ENCODE assay signal across 26 cellular contexts in genomic region chr11:12997168-12997567, GRCh38. TPM values are rescaled to one million over a fixed set of nuclear protein-coding genes. Genes with fewer than 3 reads are reported as not detected.
DNase-seq lines count a peak whose midpoint lies in the region; ATAC-seq, FAIRE-seq and TF ChIP-seq lines count a peak whose summit lies in the region.
"Had no signal": no experiment of that assay in that cellular context is flagged by ENCODE, and none has a peak within 500 bp of the region (broad histone marks: within the 10 kb centered on the region; RNA-seq: fewer than 3 reads in every experiment).

No MANE protein-coding gene starts in this region.

- no peaks in the 10 kb centered on the region for H3K4me1 Mint-ChIP-seq in immature natural killer cell
- H3K4me1 Mint-ChIP-seq: CD4-positive, CD25-positive, alpha-beta regulatory T cell had no signal

- BruUV-seq in HepG2 (replicated peaks; lab: Mats Ljungman, UMichigan) = no TSS peak

- intact Hi-C loops in HepG2 (cut with micrococcal nuclease; ENCODE audit: unreplicated experiment) = no loop called here
- intact Hi-C loops in right lobe of liver (cut with DNase I) = no loop called here
- intact Hi-C loops in esophagus muscularis mucosa (cut with DNase I) = no loop called here

- no peaks in the 10 kb centered on the region for H3K79me2 ChIP-seq in HepG2 (ENCODE audit: insufficient read depth, low read length)

- TF ChIP-seq EP300 in HepG2 (IDR thresholded peaks at IDR 0.05; ENCODE audit: low read depth in 2 of 2, low read length in 2 of 2) = no peak
- TF ChIP-seq EP300 in HepG2 (CRISPR knock-in tag; IDR thresholded peaks at IDR 0.05; ENCODE audit: borderline replicate concordance) = no peak
- TF ChIP-seq EP300 in esophagus muscularis mucosa (IDR thresholded peaks at IDR 0.05) = no peak

- POLR2A ChIA-PET in HepG2 (lab: Yijun Ruan, JAX) = no interaction called here

- peaks cover 4 to 14% (median 5%) of the 10 kb centered on the region in 3 donors for H3K27me3 Mint-ChIP-seq in immature natural killer cell (ENCODE audit: low read depth in 3 of 3)

- TF ChIP-seq CTCF in HepG2 (CRISPR knock-in tag; IDR thresholded peaks at IDR 0.05) (no peak), right lobe of liver (IDR thresholded peaks at IDR 0.05) (no peak), VCaP (conservative IDR thresholded peaks at IDR 0.05) (no peak), esophagus muscularis mucosa (IDR thresholded peaks at IDR 0.05) (no peak)

- 0% methylated on average over 1 of the region's 1 CpG for WGBS in HepG2 (ENCODE audit: low lambda C conversion rate)
- 64% methylated on average over 1 of the region's 1 CpG for WGBS in right lobe of liver (ENCODE audit: insufficient coverage, low coverage, low lambda C conversion rate, missing lambda C conversion rate)
- 80% methylated on average over 1 of the region's 1 CpG for WGBS in esophagus muscularis mucosa

- H3K27me3 ChIP-seq in HepG2 (ENCODE audit: control insufficient read depth in 1 of 2, insufficient read depth in 2 of 2, low read length in 2 of 2) = no peaks in the 10 kb centered on the region
- no peaks in the 10 kb centered on the region for H3K27me3 ChIP-seq in right lobe of liver
- peaks cover 0 to 8% (median 0%) of the 10 kb centered on the region in 4 donors for H3K27me3 ChIP-seq in esophagus muscularis mucosa
- H3K27me3 ChIP-seq: BE2C had no signal

- in situ Hi-C loops in HepG2 (cut with HindIII; ENCODE audit: extremely low pct_ligation_motif_present, low pct_unique_long_range_greater_than_20kb) = no loop called here

- no peak overlapping the region for H2AFZ ChIP-seq in HepG2 (ENCODE audit: low read length)
- H2AFZ ChIP-seq: GM23248 had no signal

- no peak overlapping the region for H3K27ac ChIP-seq in HepG2 (ENCODE audit: extremely low read length, insufficient read depth, low read length)
- H3K27ac ChIP-seq in right lobe of liver = no peak overlapping the region
- H3K27ac ChIP-seq in VCaP = peak overlapping the region; percentile 78
- no peak overlapping the region for H3K27ac ChIP-seq in esophagus muscularis mucosa (replicated peaks in 1 of 4)
- H3K27ac ChIP-seq: A549, C4-2B, GM23248 had no signal

- H3K9me3 Mint-ChIP-seq in immature natural killer cell = peaks cover 0 to 5% (median 0%) of the 10 kb centered on the region in 6 donors

- H4K20me1 ChIP-seq in HepG2 (ENCODE audit: insufficient read depth, low read length) = no peaks in the 10 kb centered on the region

- H3K4me1 ChIP-seq in HepG2 (ENCODE audit: insufficient read depth, low read length) (peaks cover 17% of the 10 kb centered on the region), right lobe of liver (no peaks in the 10 kb centered on the region), esophagus muscularis mucosa (no peaks in the 10 kb centered on the region)
- H3K4me1 ChIP-seq: A549, BE2C had no signal

- H3K9me3 ChIP-seq in HepG2 (ENCODE audit: low read length) = no peaks in the 10 kb centered on the region
- no peaks in the 10 kb centered on the region for H3K9me3 ChIP-seq in right lobe of liver
- no peaks in the 10 kb centered on the region for H3K9me3 ChIP-seq in esophagus muscularis mucosa
- H3K9me3 ChIP-seq: A549, BE2C, Caco-2 had no signal

- no peak for TF ChIP-seq RAD21 in HepG2 (CRISPR knock-in tag; IDR thresholded peaks at IDR 0.05)

- no peaks in the 10 kb centered on the region for H3K36me3 ChIP-seq in HepG2 (replicated peaks in 1 of 2; ENCODE audit: control insufficient read depth in 1 of 2, insufficient read depth in 2 of 2, low read length in 2 of 2)
- no peaks in the 10 kb centered on the region for H3K36me3 ChIP-seq in right lobe of liver
- no peaks in the 10 kb centered on the region for H3K36me3 ChIP-seq in esophagus muscularis mucosa
- H3K36me3 ChIP-seq: BE2C had no signal

- H3K27ac Mint-ChIP-seq in immature natural killer cell = no peak overlapping the region
- H3K27ac Mint-ChIP-seq: CD4-positive, CD25-positive, alpha-beta regulatory T cell; CD8-positive, alpha-beta T cell had no signal

- FAIRE-seq in HepG2 (lab: Jason Lieb, UNC) = no peak
- FAIRE-seq: A549, GM12891, GM18507, H1 had no signal

- TF ChIP-seq POLR2A in HepG2 (IDR thresholded peaks at IDR 0.05; ENCODE audit: insufficient read depth in 1 of 2, low read depth in 2 of 2, low read length in 2 of 2) (no peak), right lobe of liver (IDR thresholded peaks at IDR 0.05) (no peak), esophagus muscularis mucosa (IDR thresholded peaks at IDR 0.05; ENCODE audit: low read depth) (no peak)

- no peak overlapping the region for H3K4me3 Mint-ChIP-seq in immature natural killer cell
- H3K4me3 Mint-ChIP-seq: CD4-positive, CD25-positive, alpha-beta regulatory T cell; CD8-positive, alpha-beta T cell had no signal

- CTCF ChIA-PET in HepG2 (lab: Yijun Ruan, JAX; ENCODE audit: low intra/inter-chr PET ratio, low total read pairs) = no interaction called here

- peak; percentile 84 for ATAC-seq in HepG2
- ATAC-seq in right lobe of liver = no peak
- ATAC-seq in HG02588 (IDR thresholded peaks at IDR 0.05; ENCODE audit: unreplicated experiment) = no peak
- ATAC-seq: A549; CD8-positive, alpha-beta T cell had no signal

- no peak for DNase-seq in HepG2 (ENCODE audit: low spot score)
- no peak for DNase-seq in right lobe of liver
- DNase-seq in esophagus muscularis mucosa (ENCODE audit: extremely low spot score) = peak; percentile 26
- DNase-seq in immature natural killer cell = no peak
- no peak for DNase-seq in anterior cingulate cortex (lab: John Stamatoyannopoulos, UW)
- DNase-seq: 8988T; ACHN; AML-193; BE2C; Caco-2; CD4-positive, CD25-positive, alpha-beta regulatory T cell; CD8-positive, alpha-beta T cell; DMS153; DMS79 treated with DMSO at 0.1 percent for 48 hours; GF-D8; GM23248; H7; HCEC 1CT had no signal

- H3K9ac ChIP-seq in HepG2 (ENCODE audit: insufficient read depth, low read depth, low read length) = no peak overlapping the region
- H3K9ac ChIP-seq: GM23248 had no signal

- no peak overlapping the region for H3K4me3 ChIP-seq in HepG2 (replicated peaks in 1 of 3; ENCODE audit: insufficient read depth in 1 of 3, low read depth in 2 of 3, low read length in 3 of 3)
- no peak overlapping the region for H3K4me3 ChIP-seq in right lobe of liver
- no peak overlapping the region for H3K4me3 ChIP-seq in esophagus muscularis mucosa
- H3K4me3 ChIP-seq: A549, GM23248 had no signal

- H3K36me3 Mint-ChIP-seq in immature natural killer cell = peaks cover 0 to 4% (median 0%) of the 10 kb centered on the region in 3 donors
- H3K36me3 Mint-ChIP-seq: CD4-positive, CD25-positive, alpha-beta regulatory T cell; CD8-positive, alpha-beta T cell had no signal

- H3K4me2 ChIP-seq in HepG2 (ENCODE audit: low read depth, low read length) = no peak overlapping the region
- H3K4me2 ChIP-seq: A549 had no signal

TF ChIP-seq in HepG2, 621 proteins besides CTCF, POLR2A, EP300 and RAD21 (continues in another document):
- TF ChIP-seq ZGPAT (CRISPR knock-in tag; IDR thresholded peaks at IDR 0.05) = no peak
- no peak for TF ChIP-seq ZNF777 (CRISPR knock-in tag; IDR thresholded peaks at IDR 0.05)
- no peak for TF ChIP-seq SOX13 (IDR thresholded peaks at IDR 0.05)
- peak in 1 of 2 experiments; percentile 40; a peak in 1 of 4 replicates for TF ChIP-seq SOX13 (CRISPR knock-in tag; conservative IDR thresholded peaks at IDR 0.05 in 1 of 2, IDR thresholded peaks at IDR 0.05 in 1 of 2)
- TF ChIP-seq ZNF160 (CRISPR knock-in tag; IDR thresholded peaks at IDR 0.05) = no peak
- TF ChIP-seq ARNTL (CRISPR knock-in tag; IDR thresholded peaks at IDR 0.05) = no peak
- no peak for TF ChIP-seq ZZZ3 (CRISPR knock-in tag; IDR thresholded peaks at IDR 0.05; ENCODE audit: borderline replicate concordance)

RNA-seq across cellular contexts. Expression of gene RASSF10, which starts 11.9 kb away (rescaled TPM):
- total RNA-seq in HepG2 (2016; rRNA removed; fragmentation: Illumina TruSeq; extraction: Trizol) = not detected in 2 replicates
- not detected in 2 replicates for total RNA-seq in HepG2 (2016; cell fraction: cytosol; rRNA removed; fragmentation: Illumina TruSeq; extraction: Trizol; ENCODE audit: low read depth)
- total RNA-seq in HepG2 (2016; cell fraction: insoluble cytoplasmic fraction; rRNA removed; fragmentation: Illumina TruSeq; extraction: Trizol) = not detected in 2 replicates
- not detected in 2 replicates for total RNA-seq in HepG2 (2016; cell fraction: membrane; rRNA removed; fragmentation: Illumina TruSeq; extraction: Trizol)
- not detected in 2 replicates for total RNA-seq in HepG2 (2016; cell fraction: nucleus; rRNA removed; fragmentation: Illumina TruSeq; extraction: Trizol)
- polyA plus RNA-seq in HepG2 (2011; rRNA removed) = not detected in 2 replicates
- polyA plus RNA-seq in HepG2 (2011; cell fraction: cytosol; rRNA removed) = not detected in 2 replicates
- polyA plus RNA-seq in HepG2 (2011; cell fraction: nucleus; rRNA removed) = not detected in 2 replicates
- polyA plus RNA-seq in HepG2 (2012) = not detected in 2 replicates
- polyA plus RNA-seq in HepG2 (2016; cell fraction: cytosol; fragmentation: Illumina TruSeq; extraction: Trizol; ENCODE audit: low read depth) = not detected in 2 replicates
- polyA plus RNA-seq in HepG2 (2016; cell fraction: insoluble cytoplasmic fraction; fragmentation: Illumina TruSeq; extraction: Trizol; ENCODE audit: low read depth) = not detected in 2 replicates
- polyA plus RNA-seq in HepG2 (2016; cell fraction: membrane; fragmentation: Illumina TruSeq; extraction: Trizol; ENCODE audit: low read depth) = not detected in 2 replicates
- polyA plus RNA-seq in HepG2 (2016; cell fraction: nucleus; fragmentation: Illumina TruSeq; extraction: Trizol; ENCODE audit: insufficient read depth, low read depth) = not detected in 2 replicates
- not detected in 2 replicates for polyA minus RNA-seq in HepG2 (2011; rRNA and poly(A)+ RNA removed; ENCODE audit: low replicate concordance)
- polyA minus RNA-seq in HepG2 (2011; cell fraction: cytosol; rRNA and poly(A)+ RNA removed) = not detected in 2 replicates
- not detected in 2 replicates for polyA minus RNA-seq in HepG2 (2011; cell fraction: nucleus; rRNA and poly(A)+ RNA removed)
- under 1 TPM in 2 of 6 experiments, not detected in 4; 0.11 to 0.49 TPM for total RNA-seq in right lobe of liver
- total RNA-seq in esophagus muscularis mucosa = under 1 TPM in 3 of 4 donors, not detected in 1; 0.17 to 0.57 (median 0.19) TPM
- not detected for polyA plus RNA-seq in immature natural killer cell
- total RNA-seq: CD4-positive, CD25-positive, alpha-beta regulatory T cell; CD8-positive, alpha-beta T cell; G401; GM23248 had no signal
- polyA plus RNA-seq: CD4-positive, CD25-positive, alpha-beta regulatory T cell; GM23248 had no signal
